ENCODE assay signal across 14 cellular contexts in the genomic region with DNA sequence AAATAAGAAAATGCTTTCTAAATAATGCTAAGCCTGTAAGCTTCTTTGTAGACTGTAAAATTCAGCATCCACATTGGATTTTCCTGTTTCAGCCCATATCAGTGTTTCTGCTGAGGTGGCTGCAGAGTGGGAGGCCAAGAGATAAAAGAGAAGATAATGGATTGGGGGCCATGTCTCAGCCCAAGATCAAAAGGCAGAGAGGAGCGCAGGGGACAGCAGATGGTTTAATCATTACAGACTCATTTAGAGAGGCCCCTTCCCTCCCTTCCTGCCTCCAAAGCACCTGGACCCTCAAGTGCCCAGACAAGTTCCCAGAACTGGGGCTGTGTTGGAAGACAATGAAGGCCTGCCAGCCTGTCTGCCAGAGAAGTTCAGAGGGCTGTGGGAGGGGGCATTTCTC. TPM values are rescaled to one million over a fixed set of nuclear protein-coding genes. Genes with fewer than 3 reads are reported as not detected.
DNase-seq lines count a peak whose midpoint lies in the region; TF ChIP-seq lines count a peak whose summit lies in the region.
"Had no signal": no experiment of that assay in that cellular context is flagged by ENCODE, and none has a peak within 500 bp of the region (broad histone marks: within the 10 kb centered on the region; RNA-seq: fewer than 3 reads in every experiment).

No MANE protein-coding gene starts in this region.

- POLR2A ChIA-PET in CD8-positive, alpha-beta memory T cell (lab: Charles Lee) = no interaction called here

- TF ChIP-seq CTCF in glutamatergic neuron (IDR thresholded peaks at IDR 0.05; ENCODE audit: partially characterized antibody, unreplicated experiment) = no peak

- peaks cover 10% of the 10 kb centered on the region for H3K9me3 Mint-ChIP-seq in glutamatergic neuron (ENCODE audit: unreplicated experiment)
- no peaks in the 10 kb centered on the region for H3K9me3 Mint-ChIP-seq in CD8-positive, alpha-beta memory T cell

- H3K36me3 ChIP-seq in CD8-positive, alpha-beta memory T cell (ENCODE audit: insufficient read depth, low read length) = no peaks in the 10 kb centered on the region
- H3K36me3 ChIP-seq: BLaER1 treated with 17β-estradiol and CSF1 and Interleukin-3, amounts not matched to agents 10 nM and 100 nM; HAP-1; SJSA1 had no signal

- no peaks in the 10 kb centered on the region for H3K4me1 ChIP-seq in CD8-positive, alpha-beta memory T cell (ENCODE audit: insufficient read depth, low read length)
- H3K4me1 ChIP-seq: HAP-1 had no signal

- peak overlapping the region; percentile 86 for H3K27ac Mint-ChIP-seq in glutamatergic neuron (ENCODE audit: unreplicated experiment)
- no peak overlapping the region for H3K27ac Mint-ChIP-seq in CD8-positive, alpha-beta memory T cell

- no peak overlapping the region for H3K27ac ChIP-seq in CD8-positive, alpha-beta memory T cell (ENCODE audit: low read depth, low read length)
- H3K27ac ChIP-seq: BLaER1 treated with 17β-estradiol and CSF1 and Interleukin-3, amounts not matched to agents 10 nM and 100 nM; HL-60; SJSA1 had no signal

- DNase-seq in NCI-H1092 treated with DMSO at 0.1 percent for 48 hours (lab: John Stamatoyannopoulos, UW) (peak; percentile 49), NCI-H1092 (lab: John Stamatoyannopoulos, UW) (no peak), NCI-H146 (lab: John Stamatoyannopoulos, UW) (peak; percentile 85), NCI-H524 (lab: John Stamatoyannopoulos, UW) (peak; percentile 95 to 98), glutamatergic neuron (no peak), ACHN (no peak), mesenteric fat pad (ENCODE audit: low spot score) (no peak)
- no peak for DNase-seq in CD8-positive, alpha-beta memory T cell
- DNase-seq: NCI-H187, SW 1271 had no signal

- no peaks in the 10 kb centered on the region for H3K36me3 Mint-ChIP-seq in glutamatergic neuron (ENCODE audit: unreplicated experiment)
- peaks cover 0 to 2% (median 0%) of the 10 kb centered on the region in 3 donors for H3K36me3 Mint-ChIP-seq in CD8-positive, alpha-beta memory T cell

- no peak overlapping the region for H3K4me3 ChIP-seq in CD8-positive, alpha-beta memory T cell (ENCODE audit: low read length)
- H3K4me3 ChIP-seq: BLaER1 treated with 17β-estradiol and CSF1 and Interleukin-3, amounts not matched to agents 10 nM and 100 nM; HAP-1; SJSA1 had no signal

- peaks cover 31% of the 10 kb centered on the region for H3K4me1 Mint-ChIP-seq in glutamatergic neuron (ENCODE audit: low read depth, unreplicated experiment)
- no peaks in the 10 kb centered on the region for H3K4me1 Mint-ChIP-seq in CD8-positive, alpha-beta memory T cell

- in situ Hi-C loops in ACHN (cut with HindIII; ENCODE audit: low pct_ligation_motif_present, low pct_unique_long_range_greater_than_20kb, low sequenced_read_pairs) = no loop called here

- H3K27me3 Mint-ChIP-seq in glutamatergic neuron (ENCODE audit: unreplicated experiment) = peaks cover 6% of the 10 kb centered on the region
- peaks cover 41 to 67% of the 10 kb centered on the region in 2 donors for H3K27me3 Mint-ChIP-seq in CD8-positive, alpha-beta memory T cell

- peaks cover 6% of the 10 kb centered on the region for H3K27me3 ChIP-seq in CD8-positive, alpha-beta memory T cell (ENCODE audit: insufficient read depth, low read length, poor library complexity, severe bottlenecking)
- H3K27me3 ChIP-seq: BLaER1 treated with 17β-estradiol and CSF1 and Interleukin-3, amounts not matched to agents 10 nM and 100 nM had no signal

- no peaks in the 10 kb centered on the region for H3K9me3 ChIP-seq in CD8-positive, alpha-beta memory T cell (ENCODE audit: low read length)
- H3K9me3 ChIP-seq: BLaER1 treated with 17β-estradiol and CSF1 and Interleukin-3, amounts not matched to agents 10 nM and 100 nM; HAP-1; SJSA1 had no signal

- CTCF ChIA-PET in CD8-positive, alpha-beta memory T cell (lab: Charles Lee) = no interaction called here

- H3K4me3 Mint-ChIP-seq in glutamatergic neuron (ENCODE audit: unreplicated experiment) = peak overlapping the region; percentile 7
- no peak overlapping the region for H3K4me3 Mint-ChIP-seq in CD8-positive, alpha-beta memory T cell

RNA-seq across cellular contexts. Expression of a gene that starts 20.4 kb away (rescaled TPM):
- total RNA-seq in glutamatergic neuron (ENCODE audit: unreplicated experiment) (58.0 TPM), mesenteric fat pad (51.8 TPM)
- total RNA-seq in CD8-positive, alpha-beta memory T cell = 10 to 100 TPM; 86.8 to 88.9 TPM
- 97.8 TPM for polyA plus RNA-seq in CD8-positive, alpha-beta memory T cell

Comparison
In these comparisons a context has a peak if more than half of its experiments do, and no peak if none do; other contexts are left out.
1. DNase-seq: peak in NCI-H1092 treated with DMSO at 0.1 percent for 48 hours (single experiment), NCI-H146 (single experiment) and NCI-H524 (2 of 2); none in NCI-H1092 (single experiment), glutamatergic neuron (single experiment), ACHN (single experiment), mesenteric fat pad (single experiment) and CD8-positive, alpha-beta memory T cell (0 of 5).